17 cellular contexts compared by ENCODE assay signal in genomic region chr11:58926251-58926650, GRCh38. TPM values are rescaled to one million over a fixed set of nuclear protein-coding genes. Genes with fewer than 3 reads are reported as not detected.
DNase-seq lines count a peak whose midpoint lies in the region; ATAC-seq and TF ChIP-seq lines count a peak whose summit lies in the region.
"Had no signal": no experiment of that assay in that cellular context is flagged by ENCODE, and none has a peak within 500 bp of the region (broad histone marks: within the 10 kb centered on the region; RNA-seq: fewer than 3 reads in every experiment).

No MANE protein-coding gene starts in this region.

- H2AK9ac ChIP-seq in IMR-90 (replicated peaks; ENCODE audit: low read depth, low read length, poor library complexity) = no peak overlapping the region

- in situ Hi-C loops in IMR-90 (cut with MboI; ENCODE audit: low sequenced_read_pairs) = no loop called here

- H3K4me3 ChIP-seq in IMR-90 (ENCODE audit: insufficient read depth, low read depth, low read length) (no peak overlapping the region), right cardiac atrium (ENCODE audit: low read length) (no peak overlapping the region)
- H3K4me3 ChIP-seq: PC-9 had no signal

- 0 out of 4 replicates have a peak overlapping the region, but pooled peaks of 1 of the 2 experiments have one; percentile 9 for H4K8ac ChIP-seq in IMR-90 (ENCODE audit: low read depth in 2 of 2, low read length in 2 of 2)

- H3K36me3 ChIP-seq in IMR-90 (ENCODE audit: control insufficient read depth, insufficient read depth, low read length) = no peaks in the 10 kb centered on the region

- BruUV-seq in IMR-90 (replicated peaks; lab: Mats Ljungman, UMichigan) = no TSS peak

- WGBS in IMR-90 (ENCODE audit: extremely low coverage in 2 of 2, insufficient read length in 1 of 2), 2 experiments = 100% methylated on average over 1 of the region's 5 CpGs; no CpG with 5 or more reads in 1 of the 2 experiments
- 63% methylated on average over 5 of the region's 5 CpGs for WGBS in right cardiac atrium

- DNase-seq in IMR-90 (peak; percentile 72), SHP77 (lab: John Stamatoyannopoulos, UW) (peak; percentile 13 to 42), left colon (no peak), COLO829 (ENCODE audit: low spot score) (no peak), right cardiac atrium (no peak), mucosa of gallbladder (ENCODE audit: low spot score) (no peak)
- no peak for DNase-seq in activated CD4-positive, CD25-positive, alpha-beta regulatory T cell treated with anti-CD3 and anti-CD28 coated beads, Interleukin-2, amount 50 U/mL, for 72 hours
- DNase-seq: activated CD4-positive, alpha-beta T cell treated with anti-CD3 and anti-CD28 coated beads for 36 hours; activated CD8-positive, alpha-beta memory T cell treated with anti-CD3 and anti-CD28 coated beads, Interleukin-2, amount 50 U/mL, for 4 hours; CD4-positive, alpha-beta memory T cell; effector memory CD4-positive, alpha-beta T cell; GOT3; NCI-H1417 treated with DMSO at 0.1 percent for 48 hours; PC-9 had no signal

- no peak overlapping the region for H3K9ac ChIP-seq in IMR-90 (ENCODE audit: low read depth, low read length)

- dilution Hi-C loops in IMR-90 (cut with HindIII; ENCODE audit: low sequenced_read_pairs, unreplicated experiment) = no loop called here

- ATAC-seq in IMR-90 (ENCODE audit: low read depth) (peak; percentile 36), left colon (peak; percentile 64), right cardiac atrium (no peak)
- ATAC-seq: activated CD4-positive, alpha-beta T cell treated with anti-CD3 and anti-CD28 coated beads for 36 hours; sciatic nerve had no signal

- no peaks in the 10 kb centered on the region; the same call in 1 of the 2 replicates for H3K9me1 ChIP-seq in IMR-90 (ENCODE audit: insufficient read depth, low read length)

- no peaks in the 10 kb centered on the region for H3K79me1 ChIP-seq in IMR-90 (ENCODE audit: low read depth in 1 of 2, low read length in 2 of 2)

- TF ChIP-seq CTCF in C4-2B (conservative IDR thresholded peaks at IDR 0.05) (no peak), IMR-90 (conservative IDR thresholded peaks at IDR 0.05; ENCODE audit: low read depth, low read length) (no peak)

- POLR2A ChIA-PET in IMR-90 (lab: Charles Lee; ENCODE audit: unreplicated experiment) = no interaction called here

- H3K27ac ChIP-seq in C4-2B = peak overlapping the region; percentile 53; the same call in 1 of the 2 replicates
- H3K27ac ChIP-seq in IMR-90 (ENCODE audit: insufficient read depth, low read length) = no peak overlapping the region
- no peak overlapping the region for H3K27ac ChIP-seq in right cardiac atrium (ENCODE audit: low read length)
- H3K27ac ChIP-seq: PC-9 had no signal

- H2AFZ ChIP-seq in IMR-90 (replicated peaks; ENCODE audit: low read length, poor library complexity) = no peak overlapping the region
- H2AFZ ChIP-seq: PC-9 had no signal

- intact Hi-C loops in IMR-90 (cut with micrococcal nuclease) = loop anchor here (2.0 kb wide), 1 partner anchor 21 kb away; no protein-coding TSS in a partner anchor
- intact Hi-C loops in left colon (cut with DNase I, micrococcal nuclease) = no loop called here
- intact Hi-C loops in right cardiac atrium (cut with DNase I) = no loop called here

- CTCF ChIA-PET in IMR-90 (lab: Yijun Ruan, JAX) = interaction anchor here (2.0 kb wide), 1 partner anchor 10 kb away, joined by 6 read pairs; no protein-coding TSS in a partner anchor

- no peak overlapping the region for H3K56ac ChIP-seq in IMR-90 (ENCODE audit: extremely low read depth, insufficient read depth, low read length)

- no peaks in the 10 kb centered on the region; the same call in 1 of the 2 replicates for H3K27me3 ChIP-seq in IMR-90 (ENCODE audit: control insufficient read depth, insufficient read depth, low read length)
- peaks cover 2% of the 10 kb centered on the region for H3K27me3 ChIP-seq in right cardiac atrium (ENCODE audit: control insufficient read depth, insufficient read depth)

- H4K5ac ChIP-seq in IMR-90 (ENCODE audit: low read depth, low read length) = no peak overlapping the region

- H2BK15ac ChIP-seq in IMR-90 (ENCODE audit: low read depth, low read length) = no peak overlapping the region

- H4K20me1 ChIP-seq in IMR-90 (ENCODE audit: insufficient read depth, low read length) = no peaks in the 10 kb centered on the region

- no peaks in the 10 kb centered on the region for H3K9me3 ChIP-seq in IMR-90 (ENCODE audit: control insufficient read depth, insufficient read depth, low read length)
- no peaks in the 10 kb centered on the region for H3K9me3 ChIP-seq in right cardiac atrium (ENCODE audit: control insufficient read depth, low read length)

- no peak overlapping the region for H3K23ac ChIP-seq in IMR-90 (ENCODE audit: low read depth, low read length)

- H2BK5ac ChIP-seq in IMR-90 (ENCODE audit: low read depth, low read length, poor library complexity, severe bottlenecking) = peak overlapping the region; percentile 28

- no peak overlapping the region for H2AK5ac ChIP-seq in IMR-90 (ENCODE audit: low read depth, low read length)

- H2BK120ac ChIP-seq in IMR-90 (ENCODE audit: low read depth, low read length) = peak overlapping the region; percentile 8; the same call in 1 of the 2 replicates

- H3K14ac ChIP-seq in IMR-90 (replicated peaks; ENCODE audit: low read depth, low read length) = no peak overlapping the region

- no peak for TF ChIP-seq POLR2A in IMR-90 (IDR thresholded peaks at IDR 0.05; ENCODE audit: low read depth, low read length)

- H3K4me1 ChIP-seq in IMR-90 (ENCODE audit: control insufficient read depth, insufficient read depth, low read length) (peaks cover 3% of the 10 kb centered on the region; the same call in 1 of the 2 replicates), right cardiac atrium (ENCODE audit: control insufficient read depth, insufficient read depth, low read length) (no peaks in the 10 kb centered on the region)

- H3K18ac ChIP-seq in IMR-90 (ENCODE audit: low read depth, low read length) = no peak overlapping the region

- no peak overlapping the region for H4K91ac ChIP-seq in IMR-90 (ENCODE audit: insufficient read depth, low read depth, low read length)

- no peak for TF ChIP-seq RAD21 in IMR-90 (IDR thresholded peaks at IDR 0.05; ENCODE audit: low read length)

- H3K4me2 ChIP-seq in IMR-90 (ENCODE audit: low read depth, low read length) = no peak overlapping the region
- H3K4me2 ChIP-seq: PC-9 had no signal

- H2BK20ac ChIP-seq in IMR-90 (ENCODE audit: low read depth, low read length) = no peak overlapping the region

- no peak overlapping the region for H3K4ac ChIP-seq in IMR-90 (ENCODE audit: low read depth, low read length)

TF ChIP-seq in IMR-90, 13 proteins besides CTCF, POLR2A, EP300 and RAD21:
- TF ChIP-seq USF2 (IDR thresholded peaks at IDR 0.05; ENCODE audit: low read depth, low read length) (no peak), SMC3 (IDR thresholded peaks at IDR 0.05; ENCODE audit: low read depth, low read length) (no peak), NFE2L2 (IDR thresholded peaks at IDR 0.05; ENCODE audit: low read depth, low read length) (no peak), MAFK (IDR thresholded peaks at IDR 0.05; ENCODE audit: low read depth, low read length) (no peak), BHLHE40 (IDR thresholded peaks at IDR 0.05; ENCODE audit: low read depth, low read length) (no peak), RFX5 (IDR thresholded peaks at IDR 0.05; ENCODE audit: low read depth, low read length) (no peak), RCOR1 (IDR thresholded peaks at IDR 0.05; ENCODE audit: insufficient replicate concordance, low read length) (no peak), CEBPB (IDR thresholded peaks at IDR 0.05; ENCODE audit: low read depth, low read length) (no peak), FOS (IDR thresholded peaks at IDR 0.05; ENCODE audit: low read depth, low read length) (no peak), MXI1 (IDR thresholded peaks at IDR 0.05; ENCODE audit: borderline replicate concordance, low read depth, low read length) (no peak), CHD1 (IDR thresholded peaks at IDR 0.05; ENCODE audit: low read depth, low read length) (no peak), MAZ (IDR thresholded peaks at IDR 0.05; ENCODE audit: borderline replicate concordance, low read depth, low read length) (no peak), ELK1 (IDR thresholded peaks at IDR 0.05; ENCODE audit: borderline replicate concordance, low read depth, low read length) (no peak)

RNA-seq across cellular contexts. Expression of gene GLYATL1, which starts 13.0 kb away (rescaled TPM):
- total RNA-seq in IMR-90 (2012; rRNA removed) = 0.54 and 0.56 TPM in 2 replicates
- 0.40 and 0.58 TPM in 2 replicates for polyA plus RNA-seq in IMR-90 (2012; rRNA removed)
- polyA plus RNA-seq in IMR-90 (2012; cell fraction: cytosol; rRNA removed) = 0.02 and 0.14 TPM in 2 replicates
- 0.23 and 0.85 TPM in 2 replicates for polyA plus RNA-seq in IMR-90 (2012; cell fraction: nucleus; rRNA removed; ENCODE audit: low replicate concordance)
- total RNA-seq in left colon = under 1 TPM; 0.25 to 0.34 TPM
- total RNA-seq in right cardiac atrium = not detected
- not detected for polyA plus RNA-seq in right cardiac atrium
- total RNA-seq in mucosa of gallbladder = 3.6 TPM
- total RNA-seq: CD4-positive, alpha-beta memory T cell; PC-9; sciatic nerve; SK-MEL-5 had no signal
- polyA plus RNA-seq: CD4-positive, alpha-beta memory T cell had no signal

Comparison
In these comparisons a context has a peak if more than half of its experiments do, and no peak if none do; other contexts are left out.
1. ATAC-seq: peak in IMR-90 (single experiment) and left colon (single experiment); none in right cardiac atrium (0 of 2).
2. DNase-seq: peak in IMR-90 (single experiment) and SHP77 (2 of 2); none in left colon (0 of 2), COLO829 (single experiment), right cardiac atrium (0 of 3), activated CD4-positive, CD25-positive, alpha-beta regulatory T cell treated with anti-CD3 and anti-CD28 coated beads, Interleukin-2, amount 50 U/mL, for 72 hours (single experiment) and mucosa of gallbladder (single experiment).